Comparison of ENCODE assay signal across 13 cellular contexts in the genomic region with DNA sequence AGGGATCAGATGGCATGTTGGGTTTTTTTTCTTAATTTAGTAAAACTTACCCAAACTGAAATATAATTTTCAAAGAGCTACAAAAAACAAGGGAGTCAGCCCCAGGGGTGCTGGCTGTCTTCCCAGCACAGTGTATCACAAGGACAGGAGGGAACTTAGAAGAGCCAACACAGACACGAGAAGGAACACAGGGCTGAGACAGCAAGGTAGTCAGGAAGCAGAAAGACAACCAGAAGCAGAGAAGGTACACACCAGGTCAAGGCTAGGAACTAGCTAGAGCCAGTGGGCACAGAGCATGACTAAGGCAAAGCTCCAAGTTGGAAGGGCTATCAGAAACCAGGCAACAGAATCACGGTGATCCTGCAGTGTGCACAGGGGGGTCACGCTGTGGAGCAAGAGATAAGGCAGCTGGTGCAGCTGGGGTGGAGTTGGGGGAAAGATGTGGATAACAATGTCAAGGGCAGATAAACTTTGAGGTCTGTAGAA.
A peak's percentile ranks its signal among the peaks of the same experiment; 100 is the strongest.
DNase-seq lines count a peak whose midpoint lies in the region; ATAC-seq and TF ChIP-seq lines count a peak whose summit lies in the region.
"Had no signal": no experiment of that assay in that cellular context is flagged by ENCODE, and none has a peak within 500 bp of the region (broad histone marks: within the 10 kb centered on the region; RNA-seq: fewer than 3 reads in every experiment).

No MANE protein-coding gene starts in this region.

- DNase-seq in A673 (ENCODE audit: low spot score) (peak; percentile 14), MG63 (peak; percentile 2), foreskin keratinocyte (no peak), mucosa of descending colon (no peak), GM10248 (ENCODE audit: extremely low spot score) (no peak)
- DNase-seq in stimulated activated naive CD4-positive, alpha-beta T cell treated with Interleukin-2 at 50 U/mL for 16 hours (lab: John Stamatoyannopoulos, UW), result no peak
- DNase-seq: activated CD4-positive, alpha-beta memory T cell treated with anti-CD3 and anti-CD28 coated beads, Interleukin-2, amount 10 ng/mL, durations not matched to agents 7 days and 5 days; amniotic stem cell; PC-3; stimulated activated naive CD4-positive, alpha-beta T cell had no signal

- no peak for TF ChIP-seq CTCF in A673 (conservative IDR thresholded peaks at IDR 0.05; ENCODE audit: low read depth, low read length)
- TF ChIP-seq CTCF in foreskin keratinocyte (conservative IDR thresholded peaks at IDR 0.05), result no peak
- TF ChIP-seq CTCF in mucosa of descending colon (IDR thresholded peaks at IDR 0.05), result no peak
- no peak for TF ChIP-seq CTCF in GM10248 (IDR thresholded peaks at IDR 0.05; ENCODE audit: control extremely low read depth, extremely low read depth, low read depth, missing control alignments)

- H3K27ac ChIP-seq in A673 (ENCODE audit: low read depth, low read length, poor library complexity, severe bottlenecking) (no peak overlapping the region), foreskin keratinocyte (no peak overlapping the region)
- H3K27ac ChIP-seq: epithelial cell of prostate had no signal

- H3K9me3 ChIP-seq in A673 (ENCODE audit: low read depth, low read length, poor library complexity, severe bottlenecking), result no peaks in the 10 kb centered on the region
- no peaks in the 10 kb centered on the region for H3K9me3 ChIP-seq in MG63
- no peaks in the 10 kb centered on the region for H3K9me3 ChIP-seq in mucosa of descending colon

- intact Hi-C loops in A673 (cut with micrococcal nuclease; ENCODE audit: unreplicated experiment), result no loop called here
- intact Hi-C loops in mucosa of descending colon (cut with DNase I, micrococcal nuclease), result no loop called here

- H3K4me3 ChIP-seq in A673 (ENCODE audit: low read depth, low read length, poor library complexity, severe bottlenecking) (no peak overlapping the region), MG63 (no peak overlapping the region), mucosa of descending colon (no peak overlapping the region)

- no peaks in the 10 kb centered on the region for H3K27me3 ChIP-seq in A673 (replicated peaks; ENCODE audit: insufficient read depth, low read depth, low read length, poor library complexity)
- H3K27me3 ChIP-seq in MG63, result no peaks in the 10 kb centered on the region
- no peaks in the 10 kb centered on the region for H3K27me3 ChIP-seq in foreskin keratinocyte

- POLR2A ChIA-PET in A673 (lab: Charles Lee; ENCODE audit: low non-redundant PET) (no interaction called here), GM10248 (lab: Yijun Ruan, JAX) (no interaction called here)

- H3K4me1 ChIP-seq in A673 (ENCODE audit: insufficient read depth, low read length, poor library complexity, severe bottlenecking) (no peaks in the 10 kb centered on the region), foreskin keratinocyte (no peaks in the 10 kb centered on the region), mucosa of descending colon (ENCODE audit: low read depth) (no peaks in the 10 kb centered on the region)

- ATAC-seq in foreskin keratinocyte (peak; percentile 44), mucosa of descending colon (peak; percentile 61), HG03457 (IDR thresholded peaks at IDR 0.05; ENCODE audit: unreplicated experiment) (no peak), HG03565 (IDR thresholded peaks at IDR 0.05; ENCODE audit: unreplicated experiment) (no peak)
- ATAC-seq: PC-3 had no signal

- BruUV-seq in A673 (replicated peaks; lab: Mats Ljungman, UMichigan), result no TSS peak

- CTCF ChIA-PET in A673 (lab: Charles Lee) (no interaction called here), GM10248 (lab: Yijun Ruan, JAX) (interaction anchor here (1.8 kb wide), 1 partner anchor 8 kb away, joined by 7 read pairs; no protein-coding TSS in a partner anchor)

- H3K36me3 ChIP-seq in A673 (ENCODE audit: insufficient read depth, low read length, poor library complexity, severe bottlenecking) (no peaks in the 10 kb centered on the region), MG63 (no peaks in the 10 kb centered on the region), mucosa of descending colon (ENCODE audit: low read depth) (no peaks in the 10 kb centered on the region)

Comparison
In these comparisons a context has a peak if more than half of its experiments do, and no peak if none do; other contexts are left out.
1. DNase-seq: peak in A673 (single experiment) and MG63 (single experiment); none in foreskin keratinocyte (0 of 2), mucosa of descending colon (0 of 3), stimulated activated naive CD4-positive, alpha-beta T cell treated with Interleukin-2 at 50 U/mL for 16 hours (single experiment) and GM10248 (single experiment).
2. ATAC-seq: peak in foreskin keratinocyte (single experiment) and mucosa of descending colon (single experiment); none in HG03457 (single experiment) and HG03565 (single experiment).